In genomic region chr19:11528551-11529341, GRCh38 we compare ENCODE assay signal across 8 cellular contexts.
DNase-seq lines count a peak whose midpoint lies in the region; ATAC-seq, FAIRE-seq and TF ChIP-seq lines count a peak whose summit lies in the region.

Gene ECSIT, minus strand, starts transcription at chr19:11529134. Its CDS starts 9,964 bp downstream, at chr19:11519170.

- peak; percentile 95 for ATAC-seq in GM19035 (IDR thresholded peaks at IDR 0.05; ENCODE audit: unreplicated experiment)
- peak; percentile 95 for ATAC-seq in HG03354 (IDR thresholded peaks at IDR 0.05; ENCODE audit: poor library complexity, severe bottlenecking, unreplicated experiment)
- ATAC-seq in activated CD4-positive, CD25-positive, alpha-beta regulatory T cell treated with anti-CD3 and anti-CD28 coated beads, Interleukin-2, amount 50 U/mL, for 24 hours, result peak; percentile 95 to 97

- peak within 1 kb of the TSS; percentile 81 for H3K4me3 ChIP-seq in AG09309 (ENCODE audit: control insufficient read depth, low read depth, low read length)

- DNase-seq in AG09309 (ENCODE audit: low read depth), result peak; percentile 92
- peak; percentile 98 for DNase-seq in NCI-H446 treated with DMSO at 0.1 percent for 48 hours (lab: John Stamatoyannopoulos, UW)
- DNase-seq in cerebellar cortex (ENCODE audit: low spot score), result peak; percentile 100
- DNase-seq in stimulated activated CD4-positive, alpha-beta T cell treated with anti-CD3 and anti-CD28 coated beads, Interleukin-12 subunit alpha, Interleukin-12 subunit beta, amount 100 ng/mL, for 4 hours, result peak; percentile 90

- no peak for TF ChIP-seq CTCF in AG09309 (IDR thresholded peaks at IDR 0.05; ENCODE audit: control insufficient read depth, insufficient read depth, low read depth, low read length, missing control alignments)

- FAIRE-seq in islet of Langerhans (lab: Jason Lieb, UNC), result peak; percentile 41

Comparison
In these comparisons a context has a peak if more than half of its experiments do, and no peak if none do; other contexts are left out.
1. Peak in every context shown above with its lines: DNase-seq, ATAC-seq and H3K4me3 ChIP-seq.